Comparison of ENCODE assay signal across 8 cellular contexts in genomic region chr16:10579965-10580918, GRCh38. TPM values are rescaled to one million over a fixed set of nuclear protein-coding genes. Genes with fewer than 3 reads are reported as not detected.
DNase-seq lines count a peak whose midpoint lies in the region; ATAC-seq and TF ChIP-seq lines count a peak whose summit lies in the region.
"Had no signal": no experiment of that assay in that cellular context is flagged by ENCODE, and none has a peak within 500 bp of the region (broad histone marks: within the 10 kb centered on the region; RNA-seq: fewer than 3 reads in every experiment).

EMP2 (minus strand) TSS chr16:10580598; CDS start chr16:10547617, 32,981 bp downstream.

- intact Hi-C loops in spleen (cut with DNase I; ENCODE audit: low total_unique reads) = no loop called here

- H3K4me3 ChIP-seq in GM12875 (ENCODE audit: low read depth, low read length) (peak within 1 kb of the TSS; percentile 22), spleen (peak within 1 kb of the TSS; percentile 42 to 77 (median 56))

- ATAC-seq in HG02642 (IDR thresholded peaks at IDR 0.05; ENCODE audit: poor library complexity, unreplicated experiment) = no peak

- H3K27me3 ChIP-seq in spleen (replicated peaks in 1 of 7) = peaks cover 0 to 64% (median 11%) of the 10 kb centered on the region in 7 donors

- TF ChIP-seq POLR2A in spleen (IDR thresholded peaks at IDR 0.05) = no peak

- WGBS in spleen, 5 donors = 1 to 2% (median 1%) methylated on average over 37 to 92 of the region's 92 CpGs

- no peaks in the 10 kb centered on the region for H3K36me3 ChIP-seq in spleen

- peaks cover 5 to 53% (median 34%) of the 10 kb centered on the region in 6 donors for H3K4me1 ChIP-seq in spleen

- no peaks in the 10 kb centered on the region for H3K9me3 ChIP-seq in spleen

- DNase-seq in NCI-H226 (peak; percentile 70), cerebellum (ENCODE audit: low spot score) (peak; percentile 37), inferior parietal cortex (ENCODE audit: extremely low spot score) (peak; percentile 11), spleen (peak; percentile 78), NCI-H128 (lab: John Stamatoyannopoulos, UW; ENCODE audit: unreplicated experiment) (no peak)
- DNase-seq: activated T-cell treated with anti-CD3 and anti-CD28 coated beads, Interleukin-2, amount 50 U/mL, for 4 hours had no signal

- TF ChIP-seq CTCF in GM12875 (IDR thresholded peaks at IDR 0.05; ENCODE audit: borderline replicate concordance, insufficient read depth, low read depth, low read length) (peak; percentile 39; the same call in 1 of the 2 replicates), spleen (IDR thresholded peaks at IDR 0.05 in 8 of 11, conservative IDR thresholded peaks at IDR 0.05 in 3 of 11) (peak in 8 of 11 experiments; percentile 9 to 52 (median 40))

- peak within 1 kb of the TSS; percentile 16 to 88 (median 82) for H3K27ac ChIP-seq in spleen

RNA-seq across cellular contexts. Expression of gene EMP2, which starts in this region (rescaled TPM):
- total RNA-seq in cerebellum (8.4 TPM), spleen (10 to 100 TPM; 17.6 to 37.2 (median 20.1) TPM)
- 1 to 10 TPM; 2.8 to 6.9 (median 6.3) TPM for polyA plus RNA-seq in spleen
